Comparison of ENCODE assay signal across 19 cellular contexts in genomic region chr22:19831016-19831415, GRCh38. TPM values are rescaled to one million over a fixed set of nuclear protein-coding genes. Genes with fewer than 3 reads are reported as not detected.
A peak's percentile ranks its signal among the peaks of the same experiment; 100 is the strongest.
DNase-seq lines count a peak whose midpoint lies in the region; ATAC-seq, FAIRE-seq and TF ChIP-seq lines count a peak whose summit lies in the region.
"Had no signal": no experiment of that assay in that cellular context is flagged by ENCODE, and none has a peak within 500 bp of the region (broad histone marks: within the 10 kb centered on the region; RNA-seq: fewer than 3 reads in every experiment).

No MANE protein-coding gene starts in this region.

- H3K9me1 ChIP-seq in K562 (ENCODE audit: control insufficient read depth, insufficient read depth, low read length), result no peaks in the 10 kb centered on the region

- H2AFZ ChIP-seq in K562 (ENCODE audit: low read depth, low read length), result no peak overlapping the region
- H2AFZ ChIP-seq: GM23248 had no signal

- H3K79me2 ChIP-seq in K562 (ENCODE audit: control insufficient read depth, insufficient read depth, low read length), result no peaks in the 10 kb centered on the region

- no peaks in the 10 kb centered on the region for H3K27me3 ChIP-seq in K562 (ENCODE audit: control insufficient read depth in 2 of 2, insufficient read depth in 2 of 2, low read length in 2 of 2)

- no peak overlapping the region for H3K27ac ChIP-seq in K562 (ENCODE audit: extremely low read depth, low read depth, low read length)
- H3K27ac ChIP-seq: GM23248 had no signal

- peaks cover 5% of the 10 kb centered on the region for H3K4me1 Mint-ChIP-seq in chondrocyte (ENCODE audit: low read depth)
- peaks cover 22% of the 10 kb centered on the region for H3K4me1 Mint-ChIP-seq in activated naive CD8-positive, alpha-beta T cell treated with anti-CD3 and anti-CD28 coated beads, Interleukin-2, amount 50 U/mL, for 24 hours

- H3K4me1 ChIP-seq in K562 (replicated peaks in 1 of 2; ENCODE audit: control insufficient read depth in 2 of 2, insufficient read depth in 2 of 2, low read length in 2 of 2), result peaks cover 0 to 13% of the 10 kb centered on the region in 2 experiments; a peak in 3 of 5 replicates

- H4K20me1 ChIP-seq in K562 (replicated peaks; ENCODE audit: control insufficient read depth, insufficient read depth, low read length), result no peaks in the 10 kb centered on the region

- no peak overlapping the region for H3K9ac ChIP-seq in K562 (ENCODE audit: insufficient read depth in 1 of 2, low read depth in 2 of 2, low read length in 2 of 2)
- H3K9ac ChIP-seq: GM23248 had no signal

- H3K36me3 ChIP-seq in K562 (ENCODE audit: control insufficient read depth, insufficient read depth, low read length), result no peaks in the 10 kb centered on the region

- H3K9me3 ChIP-seq in K562 (replicated peaks; ENCODE audit: control insufficient read depth, insufficient read depth, low read depth, low read length), result no peaks in the 10 kb centered on the region; the same call in 1 of the 2 replicates

- POLR2A ChIA-PET in K562 (lab: Yijun Ruan, JAX), result interaction anchor here (0.7 to 16.0 kb wide), 6 partner anchors 10 to 89 kb away, joined by 3 to 247 read pairs (median 22); partner anchors contain the start of genes GNB1L and RTL10

- no peak overlapping the region for H3K4me2 ChIP-seq in K562 (ENCODE audit: insufficient read depth, low read length)

- FAIRE-seq in K562 (lab: Jason Lieb, UNC), result no peak
- FAIRE-seq: GM12891, GM18507, H1 had no signal

- ATAC-seq in K562 (no peak), left lobe of liver (no peak), HG03460 (IDR thresholded peaks at IDR 0.05; ENCODE audit: unreplicated experiment) (no peak)
- no peak for ATAC-seq in activated naive CD8-positive, alpha-beta T cell treated with anti-CD3 and anti-CD28 coated beads, Interleukin-2, amount 50 U/mL, for 24 hours

- no peak overlapping the region for H3K4me3 ChIP-seq in K562
- H3K4me3 ChIP-seq: GM23248 had no signal

- H3K9me3 Mint-ChIP-seq in chondrocyte (ENCODE audit: low read depth), result no peaks in the 10 kb centered on the region
- no peaks in the 10 kb centered on the region for H3K9me3 Mint-ChIP-seq in activated naive CD8-positive, alpha-beta T cell treated with anti-CD3 and anti-CD28 coated beads, Interleukin-2, amount 50 U/mL, for 24 hours
- H3K9me3 Mint-ChIP-seq: CD4-positive, alpha-beta memory T cell had no signal

- no peak for TF ChIP-seq EP300 in K562 (IDR thresholded peaks at IDR 0.05; ENCODE audit: low read length)

- intact Hi-C loops in K562 (cut with micrococcal nuclease), result no loop called here

- TF ChIP-seq POLR2A in K562 (conservative IDR thresholded peaks at IDR 0.05), result no peak

- in situ Hi-C loops in K562 (cut with MboI), result no loop called here

- TF ChIP-seq RAD21 in K562 (CRISPR knock-in tag; conservative IDR thresholded peaks at IDR 0.05 in 1 of 2, IDR thresholded peaks at IDR 0.05 in 1 of 2), result no peak

- H3K27ac Mint-ChIP-seq in chondrocyte (ENCODE audit: unreplicated experiment), result no peak overlapping the region
- H3K27ac Mint-ChIP-seq in activated naive CD8-positive, alpha-beta T cell treated with anti-CD3 and anti-CD28 coated beads, Interleukin-2, amount 50 U/mL, for 24 hours, result no peak overlapping the region
- H3K27ac Mint-ChIP-seq: CD4-positive, alpha-beta memory T cell had no signal

- no TSS peak for BruUV-seq in K562 (replicated peaks; lab: Mats Ljungman, UMichigan)

- no peak overlapping the region for H3K4me3 Mint-ChIP-seq in chondrocyte (ENCODE audit: unreplicated experiment)
- no peak overlapping the region for H3K4me3 Mint-ChIP-seq in activated naive CD8-positive, alpha-beta T cell treated with anti-CD3 and anti-CD28 coated beads, Interleukin-2, amount 50 U/mL, for 24 hours
- H3K4me3 Mint-ChIP-seq: CD4-positive, alpha-beta memory T cell had no signal

- DNase-seq in K562 (ENCODE audit: extremely low read depth in 1 of 4, low spot score in 3 of 4) (no peak), chondrocyte (ENCODE audit: low spot score) (peak; percentile 12), left lobe of liver (ENCODE audit: low spot score) (peak; percentile 12)
- DNase-seq in stimulated activated CD8-positive, alpha-beta memory T cell treated with anti-CD3 and anti-CD28 coated beads, Interleukin-4, amount 100 ng/mL, for 48 hours, result peak; percentile 6
- no peak for DNase-seq in activated naive CD8-positive, alpha-beta T cell treated with anti-CD3 and anti-CD28 coated beads, Interleukin-2, amount 50 U/mL, for 24 hours
- DNase-seq: C1 segment of cervical spinal cord; Calu3; CD4-positive, alpha-beta memory T cell; COR-L47; DMS53; DMS79 treated with DMSO at 0.1 percent for 48 hours; GF-D8; GM23248; H7; HCEC 1CT had no signal

- H3K27me3 Mint-ChIP-seq in chondrocyte (ENCODE audit: low read depth), result no peaks in the 10 kb centered on the region
- no peaks in the 10 kb centered on the region for H3K27me3 Mint-ChIP-seq in activated naive CD8-positive, alpha-beta T cell treated with anti-CD3 and anti-CD28 coated beads, Interleukin-2, amount 50 U/mL, for 24 hours
- H3K27me3 Mint-ChIP-seq: CD4-positive, alpha-beta memory T cell had no signal

- WGBS in K562 (ENCODE audit: insufficient coverage, low coverage, missing lambda C conversion rate), result 74% methylated on average over 6 of the region's 6 CpGs

- CTCF ChIA-PET in K562 (lab: Yijun Ruan, JAX; ENCODE audit: low intra/inter-chr PET ratio), result no interaction called here

- TF ChIP-seq CTCF in K562 (IDR thresholded peaks at IDR 0.05 in 2 of 3, conservative IDR thresholded peaks at IDR 0.05 in 1 of 3; ENCODE audit: insufficient read depth in 2 of 3, low read depth in 1 of 3, low read length in 3 of 3), result no peak
- no peak for TF ChIP-seq CTCF in chondrocyte (IDR thresholded peaks at IDR 0.05)

- no peaks in the 10 kb centered on the region for H3K36me3 Mint-ChIP-seq in chondrocyte (ENCODE audit: low read depth)
- H3K36me3 Mint-ChIP-seq in activated naive CD8-positive, alpha-beta T cell treated with anti-CD3 and anti-CD28 coated beads, Interleukin-2, amount 50 U/mL, for 24 hours (ENCODE audit: low read depth), result no peaks in the 10 kb centered on the region

TF ChIP-seq in K562, 482 proteins besides CTCF, POLR2A, EP300 and RAD21 (continues in another document):
- TF ChIP-seq ATF3 (IDR thresholded peaks at IDR 0.05) (no peak), ATF3 (CRISPR knock-in tag; conservative IDR thresholded peaks at IDR 0.05) (0 out of 2 replicates have a peak, but pooled peaks have one; percentile 65), CC2D1A (IDR thresholded peaks at IDR 0.05) (no peak)

RNA-seq across cellular contexts. Expression of gene GNB1L, which starts 23.7 kb away (rescaled TPM):
- 5.3 and 21.3 TPM in 2 replicates for total RNA-seq in K562 (2011; cell fraction: chromatin; rRNA removed; ENCODE audit: low replicate concordance)
- total RNA-seq in K562 (2011; cell fraction: nucleolus; rRNA removed), result 21.8 and 25.5 TPM in 2 replicates
- total RNA-seq in K562 (2011; cell fraction: nucleoplasm; rRNA removed), result 7.3 and 7.8 TPM in 2 replicates
- total RNA-seq in K562 (2014; rRNA removed), result 48.9 and 69.1 TPM in 2 replicates
- 0.57 and 0.84 TPM in 2 replicates for total RNA-seq in K562 (2014; rRNA removed; fragmentation: Illumina TruSeq; extraction: Trizol)
- 17.8 and 20.6 TPM in 2 replicates for total RNA-seq in K562 (2015; rRNA removed; fragmentation: Illumina TruSeq; extraction: Trizol)
- total RNA-seq in K562 (2021), result 50.5 and 55.3 TPM in 2 replicates
- polyA plus RNA-seq in K562 (2011; rRNA removed), result 10.2 and 35.0 TPM in 2 replicates
- 37.2 and 43.8 TPM in 2 replicates for polyA plus RNA-seq in K562 (2011; cell fraction: cytosol; rRNA removed)
- polyA plus RNA-seq in K562 (2011; cell fraction: nucleus; rRNA removed), result 33.2 and 43.3 TPM in 2 replicates
- 42.2 and 62.2 TPM in 2 replicates for polyA plus RNA-seq in K562 (2012)
- polyA plus RNA-seq in K562 (2014; fragmentation: Illumina TruSeq; extraction: Trizol), result 1.9 and 18.0 TPM in 2 replicates
- 1 to 10 TPM in 1 of 2 experiments, under 1 TPM in 1; 0.56 to 3.5 TPM for polyA plus RNA-seq in K562 (2014; fragmentation: Nextera tagmentation; extraction: Ambion mirVana)
- 40.7 and 41.3 TPM in 2 replicates for polyA plus RNA-seq in K562 (2014; rRNA removed)
- polyA minus RNA-seq in K562 (2011; rRNA and poly(A)+ RNA removed), result 2.8 and 3.7 TPM in 2 replicates
- 13.2 and 33.0 TPM in 2 replicates for polyA minus RNA-seq in K562 (2011; cell fraction: cytosol; rRNA and poly(A)+ RNA removed)
- polyA minus RNA-seq in K562 (2011; cell fraction: nucleus; rRNA and poly(A)+ RNA removed), result 12.0 and 14.3 TPM in 2 replicates
- total RNA-seq in chondrocyte, result 4.9 to 5.3 TPM (median 5.0 TPM) in 3 replicates
- total RNA-seq in left lobe of liver, result 4.3 TPM

RNA-seq across cellular contexts. Expression of gene RTL10, which starts 23.7 kb away (rescaled TPM):
- total RNA-seq in K562 (2011; cell fraction: chromatin; rRNA removed; ENCODE audit: low replicate concordance), result 82.4 and 192 TPM in 2 replicates
- total RNA-seq in K562 (2011; cell fraction: nucleolus; rRNA removed), result 134 and 166 TPM in 2 replicates
- total RNA-seq in K562 (2011; cell fraction: nucleoplasm; rRNA removed), result 107 and 110 TPM in 2 replicates
- 32.5 and 42.0 TPM in 2 replicates for total RNA-seq in K562 (2014; rRNA removed)
- 16.3 and 19.8 TPM in 2 replicates for total RNA-seq in K562 (2014; rRNA removed; fragmentation: Illumina TruSeq; extraction: Trizol)
- 26.2 and 28.8 TPM in 2 replicates for total RNA-seq in K562 (2015; rRNA removed; fragmentation: Illumina TruSeq; extraction: Trizol)
- 75.4 and 75.5 TPM in 2 replicates for total RNA-seq in K562 (2021)
- polyA plus RNA-seq in K562 (2011; rRNA removed), result 32.7 and 82.6 TPM in 2 replicates
- 68.8 and 74.9 TPM in 2 replicates for polyA plus RNA-seq in K562 (2011; cell fraction: cytosol; rRNA removed)
- 124 and 157 TPM in 2 replicates for polyA plus RNA-seq in K562 (2011; cell fraction: nucleus; rRNA removed)
- polyA plus RNA-seq in K562 (2012), result 40.3 and 56.9 TPM in 2 replicates
- polyA plus RNA-seq in K562 (2014; fragmentation: Illumina TruSeq; extraction: Trizol), result 39.2 and 40.1 TPM in 2 replicates
- polyA plus RNA-seq in K562 (2014; fragmentation: Nextera tagmentation; extraction: Ambion mirVana), result 10 to 100 TPM; 23.6 to 33.7 TPM
- 28.2 and 31.2 TPM in 2 replicates for polyA plus RNA-seq in K562 (2014; rRNA removed)
- 49.5 and 66.5 TPM in 2 replicates for polyA minus RNA-seq in K562 (2011; rRNA and poly(A)+ RNA removed)
- 31.7 and 46.0 TPM in 2 replicates for polyA minus RNA-seq in K562 (2011; cell fraction: cytosol; rRNA and poly(A)+ RNA removed)
- 42.7 and 85.4 TPM in 2 replicates for polyA minus RNA-seq in K562 (2011; cell fraction: nucleus; rRNA and poly(A)+ RNA removed)
- total RNA-seq in chondrocyte, result 15.6 to 24.5 TPM (median 18.2 TPM) in 3 replicates
- 9.4 TPM for total RNA-seq in left lobe of liver

Comparison
In these comparisons a context has a peak if more than half of its experiments do, and no peak if none do; other contexts are left out.
1. DNase-seq: peak in chondrocyte (single experiment), left lobe of liver (single experiment) and stimulated activated CD8-positive, alpha-beta memory T cell treated with anti-CD3 and anti-CD28 coated beads, Interleukin-4, amount 100 ng/mL, for 48 hours (single experiment); none in K562 (0 of 4) and activated naive CD8-positive, alpha-beta T cell treated with anti-CD3 and anti-CD28 coated beads, Interleukin-2, amount 50 U/mL, for 24 hours (single experiment).